2 cellular contexts compared by ENCODE assay signal in genomic region chr7:99531354-99531765, GRCh38.
TF ChIP-seq lines count a peak whose summit lies in the region.

No MANE protein-coding gene starts in this region.

TF ChIP-seq in HCT116, 20 proteins besides CTCF, POLR2A, EP300 and RAD21:
- TF ChIP-seq ZFX (IDR thresholded peaks at IDR 0.05) (no peak), EGR1 (IDR thresholded peaks at IDR 0.05; ENCODE audit: low read depth) (no peak), EZH2 (IDR thresholded peaks at IDR 0.05) (no peak), CBX3 (IDR thresholded peaks at IDR 0.05; ENCODE audit: low read depth) (peak; percentile 92), CEBPB (IDR thresholded peaks at IDR 0.05; ENCODE audit: low read depth) (no peak)

TF ChIP-seq in SK-N-SH, 30 proteins besides CTCF, POLR2A, EP300 and RAD21:
- TF ChIP-seq GABPA (IDR thresholded peaks at IDR 0.05; ENCODE audit: low read depth) (no peak), MXI1 (IDR thresholded peaks at IDR 0.05; ENCODE audit: low read depth, low read length) (no peak), TCF12 (IDR thresholded peaks at IDR 0.05) (peak; percentile 21; the same call in 1 of the 2 replicates)
